Comparison of ENCODE assay signal across 1 cellular context in genomic region chrX:12974797-12975669, GRCh38.
TF ChIP-seq lines count a peak whose summit lies in the region.

Gene TMSB4X (plus strand): TSS chrX:12975110.

TF ChIP-seq in K562, 482 proteins besides CTCF, POLR2A, EP300 and RAD21 (continued from another document and continues in another):
- TF ChIP-seq AFF4 (CRISPR knock-in tag; IDR thresholded peaks at IDR 0.05), result peak; percentile 99
- TF ChIP-seq ZBTB8A (IDR thresholded peaks at IDR 0.05; ENCODE audit: partially characterized antibody), result no peak
- TF ChIP-seq TRIM24 (IDR thresholded peaks at IDR 0.05), result no peak
- peak; percentile 87 for TF ChIP-seq JUND (IDR thresholded peaks at IDR 0.05; ENCODE audit: borderline replicate concordance, low read depth, low read length)
- no peak; the same call in 1 of the 3 replicates for TF ChIP-seq JUND (tag; IDR thresholded peaks at IDR 0.05; ENCODE audit: borderline replicate concordance, low read depth, low read length)
- no peak for TF ChIP-seq ZNF354B (CRISPR knock-in tag; IDR thresholded peaks at IDR 0.05)
- TF ChIP-seq ZNF121 (CRISPR knock-in tag; conservative IDR thresholded peaks at IDR 0.05), result no peak
- no peak for TF ChIP-seq ZNF316 (IDR thresholded peaks at IDR 0.05)
- peak; percentile 67; the same call in 1 of the 2 replicates for TF ChIP-seq ZFX (CRISPR knock-in tag; IDR thresholded peaks at IDR 0.05)
- TF ChIP-seq E2F4 (CRISPR knock-in tag; IDR thresholded peaks at IDR 0.05; ENCODE audit: low read depth), result no peak
- no peak for TF ChIP-seq ZNF140 (CRISPR knock-in tag; IDR thresholded peaks at IDR 0.05)
- peak; percentile 55; the same call in 1 of the 2 replicates for TF ChIP-seq HDAC2 (IDR thresholded peaks at IDR 0.05)
- peak; percentile 42; the same call in 1 of the 2 replicates for TF ChIP-seq FOXP1 (CRISPR knock-in tag; IDR thresholded peaks at IDR 0.05)
- no peak for TF ChIP-seq POU5F1 (IDR thresholded peaks at IDR 0.05; ENCODE audit: borderline replicate concordance, low read depth, low read length, partially characterized antibody)
- TF ChIP-seq ATF6 (CRISPR knock-in tag; IDR thresholded peaks at IDR 0.05), result no peak; the same call in 1 of the 2 replicates
- TF ChIP-seq TBP (optimal IDR thresholded peaks at IDR 0.05; ENCODE audit: low read depth, low read length), result no peak
- TF ChIP-seq STAT5B (CRISPR knock-in tag; IDR thresholded peaks at IDR 0.05), result no peak
- TF ChIP-seq TCF7 (IDR thresholded peaks at IDR 0.05; ENCODE audit: borderline replicate concordance), result peak; percentile 77
- peak; percentile 34; the same call in 1 of the 2 replicates for TF ChIP-seq ZC3H4 (CRISPR knock-in tag; IDR thresholded peaks at IDR 0.05; ENCODE audit: borderline replicate concordance)
- TF ChIP-seq DLX4 (CRISPR knock-in tag; IDR thresholded peaks at IDR 0.05), result no peak
- no peak for TF ChIP-seq MAFF (IDR thresholded peaks at IDR 0.05; ENCODE audit: low read length)
- TF ChIP-seq MEF2A (IDR thresholded peaks at IDR 0.05; ENCODE audit: control insufficient read depth, low read depth, low read length), result no peak
- no peak for TF ChIP-seq GABPB2 (CRISPR knock-in tag; conservative IDR thresholded peaks at IDR 0.05)
- no peak for TF ChIP-seq ARNT (IDR thresholded peaks at IDR 0.05)
- TF ChIP-seq POLR2AphosphoS5 (IDR thresholded peaks at IDR 0.05; ENCODE audit: control insufficient read depth, insufficient read depth, low read depth, low read length), result peak; percentile 97
- no peak for TF ChIP-seq CGGBP1 (CRISPR knock-in tag; IDR thresholded peaks at IDR 0.05)
- peak; percentile 58; the same call in 1 of the 2 replicates for TF ChIP-seq SMARCA4 (IDR thresholded peaks at IDR 0.05)
- TF ChIP-seq ZNF395 (CRISPR knock-in tag; IDR thresholded peaks at IDR 0.05), result no peak
- no peak for TF ChIP-seq MTA2 (IDR thresholded peaks at IDR 0.05; ENCODE audit: low read depth)
- peak; percentile 61 for TF ChIP-seq FOSL1 (tag; conservative IDR thresholded peaks at IDR 0.05)
- peak; percentile 55 for TF ChIP-seq ZNF592 (IDR thresholded peaks at IDR 0.05)
- no peak for TF ChIP-seq E2F3 (CRISPR knock-in tag; IDR thresholded peaks at IDR 0.05)
- peak; percentile 68 for TF ChIP-seq TAF7 (tag; IDR thresholded peaks at IDR 0.05)
- TF ChIP-seq CHD1 (IDR thresholded peaks at IDR 0.05; ENCODE audit: low read length), result peak; percentile 51
- no peak for TF ChIP-seq CBX8 (IDR thresholded peaks at IDR 0.05; ENCODE audit: borderline replicate concordance, extremely low read depth, low read depth, low read length, poor library complexity, severe bottlenecking)
- TF ChIP-seq ZC3H8 (IDR thresholded peaks at IDR 0.05), result no peak
- no peak; the same call in 1 of the 2 replicates for TF ChIP-seq TOE1 (IDR thresholded peaks at IDR 0.05; ENCODE audit: borderline replicate concordance)
- TF ChIP-seq TOE1 (CRISPR knock-in tag; IDR thresholded peaks at IDR 0.05; ENCODE audit: borderline replicate concordance, low read depth), result no peak
- TF ChIP-seq ZNF165 (CRISPR knock-in tag; IDR thresholded peaks at IDR 0.05; ENCODE audit: borderline replicate concordance), result no peak
- no peak for TF ChIP-seq NFIX (CRISPR knock-in tag; IDR thresholded peaks at IDR 0.05; ENCODE audit: low read depth)
- no peak for TF ChIP-seq ETV6 (IDR thresholded peaks at IDR 0.05; ENCODE audit: borderline replicate concordance in 1 of 2, low read depth in 2 of 2, low read length in 1 of 2)
- TF ChIP-seq ETV6 (CRISPR knock-in tag; IDR thresholded peaks at IDR 0.05; ENCODE audit: borderline replicate concordance), result 0 out of 2 replicates have a peak, but pooled peaks have one; percentile 30
- no peak for TF ChIP-seq ARID3A (IDR thresholded peaks at IDR 0.05; ENCODE audit: borderline replicate concordance, low read depth, low read length)
- TF ChIP-seq MLLT1 (IDR thresholded peaks at IDR 0.05), result peak; percentile 89 to 94
- TF ChIP-seq CEBPB (tag; IDR thresholded peaks at IDR 0.05), result peak; percentile 62; the same call in 1 of the 2 replicates
- TF ChIP-seq ZFP1 (CRISPR knock-in tag; IDR thresholded peaks at IDR 0.05), result no peak
- TF ChIP-seq HSF4 (CRISPR knock-in tag; IDR thresholded peaks at IDR 0.05; ENCODE audit: borderline replicate concordance), result no peak
- peak; percentile 66; the same call in 1 of the 2 replicates for TF ChIP-seq ZBED1 (IDR thresholded peaks at IDR 0.05)
- no peak for TF ChIP-seq GATA2 (CRISPR knock-in tag; IDR thresholded peaks at IDR 0.05)
- TF ChIP-seq ADNP (tag; IDR thresholded peaks at IDR 0.05), result no peak
- TF ChIP-seq ZNF639 (CRISPR knock-in tag; conservative IDR thresholded peaks at IDR 0.05 in 1 of 2, IDR thresholded peaks at IDR 0.05 in 1 of 2), result no peak
